In the genomic region with DNA sequence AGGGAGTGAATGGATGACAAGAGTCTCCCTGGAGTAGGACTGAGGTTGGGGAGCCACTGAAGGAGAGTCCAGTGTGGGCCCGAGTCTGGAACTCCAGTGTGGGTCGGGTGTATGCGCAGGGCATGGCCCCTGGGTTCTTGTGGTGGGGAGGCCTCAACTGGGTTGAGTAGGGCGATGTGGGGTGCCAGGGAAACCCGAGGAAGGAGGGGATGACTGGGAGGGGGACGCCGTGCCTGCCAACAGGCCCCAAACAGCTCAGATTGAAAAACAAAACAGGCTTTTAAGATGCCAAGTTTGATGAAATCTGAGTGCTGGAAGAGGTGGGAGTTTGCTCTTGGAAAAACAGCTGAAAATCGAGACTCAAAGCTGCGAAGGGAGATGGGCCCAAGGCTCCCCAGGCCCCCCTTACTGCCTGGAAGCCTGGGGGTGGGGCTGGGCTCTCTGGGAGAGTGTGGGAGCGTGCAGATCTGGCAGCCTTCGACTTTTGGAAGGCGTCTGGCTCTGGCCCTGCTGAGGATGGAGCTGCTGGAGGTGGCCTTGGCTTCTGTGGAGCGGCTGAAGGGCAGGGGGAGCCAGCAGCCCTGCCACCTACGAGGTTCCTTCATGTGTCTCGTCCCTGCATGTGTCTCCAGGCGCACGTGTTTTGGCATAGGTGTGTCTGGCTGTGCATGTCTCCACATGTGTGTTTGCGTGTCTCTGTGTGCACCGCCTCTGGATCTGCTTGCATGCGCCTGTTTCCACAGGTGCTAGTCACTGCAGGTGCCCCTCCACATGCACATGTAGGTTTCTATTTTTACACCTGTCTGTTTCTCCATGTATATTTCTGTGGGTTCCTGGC, we compare ENCODE assay signal across 10 cellular contexts. TPM values are rescaled to one million over a fixed set of nuclear protein-coding genes. Genes with fewer than 3 reads are reported as not detected.
DNase-seq lines count a peak whose midpoint lies in the region; ATAC-seq and TF ChIP-seq lines count a peak whose summit lies in the region.
"Had no signal": no experiment of that assay in that cellular context is flagged by ENCODE, and none has a peak within 500 bp of the region (broad histone marks: within the 10 kb centered on the region; RNA-seq: fewer than 3 reads in every experiment).

No MANE protein-coding gene starts in this region.

- no peak overlapping the region for H3K27ac Mint-ChIP-seq in activated T-cell treated with anti-CD3 and anti-CD28 coated beads, Interleukin-2, amount 50 U/mL, for 24 hours

- H3K9me3 ChIP-seq in mesodermal cell (ENCODE audit: control insufficient read depth, low read length) (no peaks in the 10 kb centered on the region), thoracic aorta (no peaks in the 10 kb centered on the region)

- WGBS in mesodermal cell (ENCODE audit: insufficient coverage in 2 of 2), 2 experiments: 80 to 90% methylated on average over 18 of the region's 20 CpGs

- H3K27me3 ChIP-seq in thoracic aorta (replicated peaks; ENCODE audit: insufficient read depth): no peaks in the 10 kb centered on the region

- H3K4me3 Mint-ChIP-seq in activated T-cell treated with anti-CD3 and anti-CD28 coated beads, Interleukin-2, amount 50 U/mL, for 24 hours: no peak overlapping the region

- peaks cover 5% of the 10 kb centered on the region for H3K4me1 Mint-ChIP-seq in activated T-cell treated with anti-CD3 and anti-CD28 coated beads, Interleukin-2, amount 50 U/mL, for 24 hours (ENCODE audit: low read depth)

- H3K4me1 ChIP-seq in mesodermal cell (ENCODE audit: control insufficient read depth, insufficient read depth, low read length, poor library complexity, severe bottlenecking) (peaks cover 15% of the 10 kb centered on the region), thoracic aorta (ENCODE audit: control insufficient read depth in 1 of 2, low read depth in 2 of 2) (peaks cover 14 to 26% of the 10 kb centered on the region in 2 donors)

- H3K36me3 ChIP-seq in mesodermal cell (ENCODE audit: control insufficient read depth, insufficient read depth, low read length) (peaks cover 41% of the 10 kb centered on the region), thoracic aorta (no peaks in the 10 kb centered on the region)

- ATAC-seq in thoracic aorta (ENCODE audit: insufficient number of reproducible peaks, low FRiP score, low read depth): no peak

- peaks cover 28% of the 10 kb centered on the region for H3K27me3 Mint-ChIP-seq in activated T-cell treated with anti-CD3 and anti-CD28 coated beads, Interleukin-2, amount 50 U/mL, for 24 hours

- no peaks in the 10 kb centered on the region for H3K36me3 Mint-ChIP-seq in activated T-cell treated with anti-CD3 and anti-CD28 coated beads, Interleukin-2, amount 50 U/mL, for 24 hours (ENCODE audit: low read depth)

- H3K27ac ChIP-seq in mesodermal cell (ENCODE audit: low read depth, low read length, severe bottlenecking) (peak overlapping the region; percentile 45), thoracic aorta (peak overlapping the region; percentile 17 to 28)

- peak; percentile 29 for DNase-seq in NCI-H2227 (lab: John Stamatoyannopoulos, UW; ENCODE audit: unreplicated experiment)
- DNase-seq in NCI-H2227 treated with DMSO at 0.1 percent for 48 hours (lab: John Stamatoyannopoulos, UW): no peak
- DNase-seq in astrocyte of the hippocampus (ENCODE audit: low read depth, low spot score): peak; percentile 46
- DNase-seq in thoracic aorta (ENCODE audit: low spot score): no peak
- DNase-seq in COLO829 (ENCODE audit: low spot score): no peak
- DNase-seq in GM19238 (ENCODE audit: insufficient read length, low spot score): no peak
- no peak for DNase-seq in activated T-cell treated with anti-CD3 and anti-CD28 coated beads, Interleukin-2, amount 50 U/mL, for 24 hours
- DNase-seq: GDM1, NCI-H226 had no signal

- H3K4me3 ChIP-seq in mesodermal cell (ENCODE audit: extremely low read depth, insufficient read depth, low read length, poor library complexity, severe bottlenecking) (no peak overlapping the region), thoracic aorta (no peak overlapping the region)

- TF ChIP-seq CTCF in thoracic aorta (IDR thresholded peaks at IDR 0.05): no peak

- no peaks in the 10 kb centered on the region for H3K9me3 Mint-ChIP-seq in activated T-cell treated with anti-CD3 and anti-CD28 coated beads, Interleukin-2, amount 50 U/mL, for 24 hours

RNA-seq across cellular contexts. Expression of a gene that starts 33.3 kb away (rescaled TPM):
- 125 TPM for polyA plus RNA-seq in mesodermal cell (2013, experiment 1 of 2)
- polyA plus RNA-seq in mesodermal cell (2013, experiment 2 of 2): 107 TPM
- 10 to 100 TPM; 43.9 to 55.1 TPM for total RNA-seq in thoracic aorta

Comparison
In these comparisons a context has a peak if more than half of its experiments do, and no peak if none do; other contexts are left out.
1. DNase-seq: peak in NCI-H2227 (single experiment) and astrocyte of the hippocampus (single experiment); none in NCI-H2227 treated with DMSO at 0.1 percent for 48 hours (single experiment), thoracic aorta (single experiment), COLO829 (single experiment), GM19238 (single experiment) and activated T-cell treated with anti-CD3 and anti-CD28 coated beads, Interleukin-2, amount 50 U/mL, for 24 hours (single experiment).